Comparison of ENCODE assay signal across 9 cellular contexts in the genomic region with DNA sequence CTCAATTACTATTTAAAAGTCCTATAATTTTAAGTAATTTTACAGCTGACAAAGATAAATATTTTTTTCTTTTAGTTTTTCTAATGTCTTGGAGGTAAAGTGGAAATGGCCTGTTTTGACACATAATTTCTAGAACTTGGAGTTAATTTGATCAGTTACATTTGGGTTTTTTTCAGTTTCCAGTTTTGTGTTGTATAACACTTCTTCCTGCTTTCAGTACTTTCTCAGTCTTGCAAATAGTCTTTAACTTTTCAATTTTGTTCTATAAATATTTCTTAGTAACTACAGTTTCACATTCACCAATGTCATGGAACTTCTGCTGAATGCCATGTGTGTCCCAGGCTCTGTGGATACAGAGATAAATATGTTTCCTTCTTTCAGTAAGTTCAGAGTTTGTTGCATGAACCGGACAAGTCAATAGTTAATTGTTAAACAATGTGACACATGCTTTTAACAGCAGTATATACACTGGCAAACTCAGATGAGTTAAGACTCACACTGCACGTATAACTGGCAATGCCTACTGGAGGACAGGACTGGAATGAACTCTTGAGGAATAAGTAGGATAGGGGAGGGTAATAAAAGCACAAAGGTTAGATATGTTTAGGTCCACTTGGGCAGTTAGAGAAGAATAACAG. TPM values are rescaled to one million over a fixed set of nuclear protein-coding genes. Genes with fewer than 3 reads are reported as not detected.
DNase-seq lines count a peak whose midpoint lies in the region; ATAC-seq and FAIRE-seq lines count a peak whose summit lies in the region.
"Had no signal": no experiment of that assay in that cellular context is flagged by ENCODE, and none has a peak within 500 bp of the region (broad histone marks: within the 10 kb centered on the region; RNA-seq: fewer than 3 reads in every experiment).

No MANE protein-coding gene starts in this region.

- peak; percentile 93 for FAIRE-seq in GM18507 (lab: Jason Lieb, UNC)

- H3K27me3 Mint-ChIP-seq in T-helper 17 cell (no peaks in the 10 kb centered on the region), naive B cell (no peaks in the 10 kb centered on the region)
- H3K27me3 Mint-ChIP-seq: central memory CD8-positive, alpha-beta T cell had no signal

- no peaks in the 10 kb centered on the region for H3K9me3 Mint-ChIP-seq in naive B cell
- H3K9me3 Mint-ChIP-seq: central memory CD8-positive, alpha-beta T cell had no signal

- H3K4me3 Mint-ChIP-seq in T-helper 17 cell (no peak overlapping the region), naive B cell (peak overlapping the region in 5 of 8 donors; percentile 26 to 59 (median 42))
- H3K4me3 Mint-ChIP-seq: central memory CD8-positive, alpha-beta T cell had no signal

- H3K36me3 Mint-ChIP-seq in T-helper 17 cell (ENCODE audit: low read depth) = peaks cover 3% of the 10 kb centered on the region
- no peaks in the 10 kb centered on the region for H3K36me3 Mint-ChIP-seq in naive B cell

- H3K27ac Mint-ChIP-seq in T-helper 17 cell (peak overlapping the region; percentile 75), naive B cell (peak overlapping the region; percentile 21 to 62 (median 40))

- peaks cover 29% of the 10 kb centered on the region for H3K4me1 Mint-ChIP-seq in T-helper 17 cell
- peaks cover 20 to 61% (median 33%) of the 10 kb centered on the region in 3 donors for H3K4me1 Mint-ChIP-seq in naive B cell

- DNase-seq in GM18507 (ENCODE audit: extremely low spot score, insufficient read length, low read depth) (no peak), T-helper 17 cell (no peak), naive B cell (no peak), NCI-H2029 (lab: John Stamatoyannopoulos, UW) (no peak), COLO668 (lab: John Stamatoyannopoulos, UW; ENCODE audit: unreplicated experiment) (no peak)
- DNase-seq: foreskin keratinocyte had no signal

- ATAC-seq in HG02852 (IDR thresholded peaks at IDR 0.05; ENCODE audit: unreplicated experiment) = peak; percentile 12
- ATAC-seq in T-helper 17 cell = no peak
- no peak for ATAC-seq in naive B cell (ENCODE audit: low read depth in 2 of 2)
- ATAC-seq in GM21367 (IDR thresholded peaks at IDR 0.05; ENCODE audit: unreplicated experiment) = no peak
- ATAC-seq: foreskin keratinocyte had no signal

- no peaks in the 10 kb centered on the region for H3K9me3 ChIP-seq in T-helper 17 cell (ENCODE audit: control insufficient read depth, low read length, poor library complexity, severe bottlenecking)

RNA-seq across cellular contexts. Expression of gene SHOC2, which starts 4.6 kb away (rescaled TPM):
- 10 to 100 TPM; 68.0 to 71.1 TPM for total RNA-seq in T-helper 17 cell
- polyA plus RNA-seq in naive B cell (ENCODE audit: low read depth in 6 of 6) = 100 to 1,000 TPM in 5 of 6 donors, 10 to 100 TPM in 1; 92.5 to 139 (median 123) TPM

RNA-seq across cellular contexts. Expression of gene BBIP1, which starts 5.0 kb away (rescaled TPM):
- total RNA-seq in T-helper 17 cell = 10 to 100 TPM; 30.8 to 36.4 TPM
- 10 to 100 TPM; 10.6 to 22.4 (median 18.2) TPM for polyA plus RNA-seq in naive B cell (ENCODE audit: low read depth in 6 of 6)

RNA-seq across cellular contexts. Expression of gene PDCD4, which starts 52.2 kb away (rescaled TPM):
- total RNA-seq in T-helper 17 cell = 100 to 1,000 TPM; 307 TPM
- 100 to 1,000 TPM; 197 to 439 (median 323) TPM for polyA plus RNA-seq in naive B cell (ENCODE audit: low read depth in 6 of 6)
